ENCODE assay signal across 11 cellular contexts in the genomic region with DNA sequence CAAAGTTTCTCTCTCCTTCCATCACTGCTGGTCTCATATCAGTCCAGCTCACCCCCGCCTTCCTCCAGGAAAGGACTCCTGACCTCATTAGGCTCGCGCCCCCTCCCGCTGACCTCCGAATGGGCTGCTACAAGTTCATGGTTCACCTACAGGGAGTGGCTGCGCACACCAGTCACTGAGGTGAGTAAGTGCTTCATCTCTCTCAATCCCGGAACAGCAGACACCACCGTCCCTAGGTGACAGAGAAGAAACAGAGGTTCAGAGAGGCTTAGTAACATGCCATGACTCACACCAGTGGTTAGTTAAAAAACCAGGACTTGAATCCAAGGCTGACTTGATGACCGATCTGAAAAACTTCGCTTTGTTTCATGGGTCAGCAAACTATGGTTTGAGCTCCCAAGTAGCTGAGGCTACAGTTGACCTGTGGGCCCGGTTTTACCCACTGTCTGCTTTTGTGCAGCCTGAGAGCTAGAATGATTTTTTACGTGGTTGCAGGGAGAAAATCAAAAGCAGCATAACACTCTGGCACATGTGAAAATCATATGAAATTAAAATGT. TPM values are rescaled to one million over a fixed set of nuclear protein-coding genes. Genes with fewer than 3 reads are reported as not detected.
DNase-seq lines count a peak whose midpoint lies in the region; ATAC-seq, FAIRE-seq and TF ChIP-seq lines count a peak whose summit lies in the region.
"Had no signal": no experiment of that assay in that cellular context is flagged by ENCODE, and none has a peak within 500 bp of the region (broad histone marks: within the 10 kb centered on the region; RNA-seq: fewer than 3 reads in every experiment).

No MANE protein-coding gene starts in this region.

- no peak overlapping the region for H2AFZ ChIP-seq in keratinocyte (ENCODE audit: control insufficient read depth, low read length)

- H3K27ac Mint-ChIP-seq in activated T-helper 2 cell treated with anti-CD3 and anti-CD28 coated beads, Interferon-gamma antibody, Interleukin-2, Interleukin-4, amounts not matched to agents 10 μg/mL and 5 μg/mL and 100 μg/mL, durations not matched to agents 14 hours and 24 hours and 36 hours = peak overlapping the region; percentile 89

- peaks cover 22% of the 10 kb centered on the region for H3K4me1 Mint-ChIP-seq in activated T-helper 2 cell treated with anti-CD3 and anti-CD28 coated beads, Interferon-gamma antibody, Interleukin-2, Interleukin-4, amounts not matched to agents 10 μg/mL and 5 μg/mL and 100 μg/mL, durations not matched to agents 14 hours and 24 hours and 36 hours (ENCODE audit: low read depth)

- H3K4me2 ChIP-seq in keratinocyte (ENCODE audit: control insufficient read depth, extremely low read depth, insufficient read depth, low read depth, low read length) = no peak overlapping the region

- no peaks in the 10 kb centered on the region for H3K27me3 Mint-ChIP-seq in activated T-helper 2 cell treated with anti-CD3 and anti-CD28 coated beads, Interferon-gamma antibody, Interleukin-2, Interleukin-4, amounts not matched to agents 10 μg/mL and 5 μg/mL and 100 μg/mL, durations not matched to agents 14 hours and 24 hours and 36 hours (ENCODE audit: low read depth)

- no peaks in the 10 kb centered on the region for H3K27me3 ChIP-seq in keratinocyte (ENCODE audit: control insufficient read depth, extremely low read depth, insufficient read depth, low read length)
- H3K27me3 ChIP-seq: vagina had no signal

- H3K9me3 ChIP-seq in keratinocyte (ENCODE audit: control insufficient read depth, low read depth, low read length) = no peaks in the 10 kb centered on the region
- H3K9me3 ChIP-seq: vagina had no signal

- H3K4me1 ChIP-seq in keratinocyte (ENCODE audit: control insufficient read depth, extremely low read depth, insufficient read depth, low read length) = peaks cover 26% of the 10 kb centered on the region

- dilution Hi-C loops in keratinocyte (cut with MboI; ENCODE audit: extremely low pct_ligation_motif_present, low sequenced_read_pairs) = no loop called here

- peak; percentile 65 for FAIRE-seq in keratinocyte (lab: Jason Lieb, UNC)
- FAIRE-seq in urothelium cell line (lab: Jason Lieb, UNC) = no peak

- no peaks in the 10 kb centered on the region for H3K9me3 Mint-ChIP-seq in activated T-helper 2 cell treated with anti-CD3 and anti-CD28 coated beads, Interferon-gamma antibody, Interleukin-2, Interleukin-4, amounts not matched to agents 10 μg/mL and 5 μg/mL and 100 μg/mL, durations not matched to agents 14 hours and 24 hours and 36 hours

- peak overlapping the region; percentile 19 for H3K27ac ChIP-seq in keratinocyte (ENCODE audit: control insufficient read depth, insufficient read depth, low read length)
- H3K27ac ChIP-seq: vagina had no signal

- H3K4me3 ChIP-seq in keratinocyte (ENCODE audit: control insufficient read depth in 2 of 3, extremely low read depth in 1 of 3, insufficient read depth in 2 of 3, low read depth in 1 of 3, low read length in 3 of 3) = no peak overlapping the region
- H3K4me3 ChIP-seq: vagina had no signal

- no peaks in the 10 kb centered on the region for H3K79me2 ChIP-seq in keratinocyte (ENCODE audit: control insufficient read depth, insufficient read depth, low read length)

- H3K36me3 ChIP-seq in keratinocyte (ENCODE audit: control insufficient read depth in 2 of 2, extremely low read depth in 1 of 2, insufficient read depth in 2 of 2, low read length in 2 of 2) = no peaks in the 10 kb centered on the region
- H3K36me3 ChIP-seq: vagina had no signal

- H3K36me3 Mint-ChIP-seq in activated T-helper 2 cell treated with anti-CD3 and anti-CD28 coated beads, Interferon-gamma antibody, Interleukin-2, Interleukin-4, amounts not matched to agents 10 μg/mL and 5 μg/mL and 100 μg/mL, durations not matched to agents 14 hours and 24 hours and 36 hours (ENCODE audit: low read depth) = no peaks in the 10 kb centered on the region

- no peak for TF ChIP-seq CTCF in keratinocyte (optimal IDR thresholded peaks at IDR 0.05 in 1 of 3, IDR thresholded peaks at IDR 0.05 in 1 of 3, conservative IDR thresholded peaks at IDR 0.05 in 1 of 3; ENCODE audit: extremely low read depth in 1 of 3, insufficient read depth in 2 of 3, low read length in 3 of 3)

- H3K4me3 Mint-ChIP-seq in activated T-helper 2 cell treated with anti-CD3 and anti-CD28 coated beads, Interferon-gamma antibody, Interleukin-2, Interleukin-4, amounts not matched to agents 10 μg/mL and 5 μg/mL and 100 μg/mL, durations not matched to agents 14 hours and 24 hours and 36 hours (ENCODE audit: low read depth) = no peak overlapping the region

- ATAC-seq in GM19023 (IDR thresholded peaks at IDR 0.05; ENCODE audit: unreplicated experiment) = no peak
- no peak for ATAC-seq in HG03045 (IDR thresholded peaks at IDR 0.05; ENCODE audit: unreplicated experiment)

- no peaks in the 10 kb centered on the region for H4K20me1 ChIP-seq in keratinocyte (ENCODE audit: control insufficient read depth, extremely low read depth, insufficient read depth, low read length)

- no peaks in the 10 kb centered on the region for H3K9me1 ChIP-seq in keratinocyte (ENCODE audit: control insufficient read depth, extremely low read depth, insufficient read depth, low read length)

- intact Hi-C loops in activated T-helper 2 cell treated with anti-CD3 and anti-CD28 coated beads, Interferon-gamma antibody, Interleukin-2, Interleukin-4, amounts not matched to agents 10 μg/mL and 5 μg/mL and 100 μg/mL, durations not matched to agents 14 hours and 24 hours and 36 hours (cut with micrococcal nuclease) = loop anchor here (1.0 kb wide), 2 partner anchors 10 to 11 kb away; no protein-coding TSS in a partner anchor

- peak; percentile 68 for DNase-seq in activated naive CD4-positive, alpha-beta T cell treated with Interleukin-2 at 50 U/mL for 16 hours
- DNase-seq in activated naive CD4-positive, alpha-beta T cell (lab: John Stamatoyannopoulos, UW) = no peak
- no peak for DNase-seq in activated T-helper 2 cell treated with anti-CD3 and anti-CD28 coated beads, Interferon-gamma antibody, Interleukin-2, Interleukin-4, amounts not matched to agents 10 μg/mL and 5 μg/mL and 100 μg/mL, durations not matched to agents 14 hours and 24 hours and 36 hours (ENCODE audit: low spot score)
- peak; percentile 93 for DNase-seq in keratinocyte (ENCODE audit: low read depth, low spot score)
- peak; percentile 65 for DNase-seq in urothelium cell line (ENCODE audit: low spot score)
- DNase-seq in GM19240 (ENCODE audit: insufficient read length, low spot score) = no peak
- DNase-seq: AML-193, NCI-H2081 treated with DMSO at 0.1 percent for 48 hours had no signal

- H3K9ac ChIP-seq in keratinocyte (ENCODE audit: control insufficient read depth, extremely low read depth, insufficient read depth, low read length) = no peak overlapping the region

RNA-seq across cellular contexts. Expression of a gene that starts 42.0 kb away (rescaled TPM):
- total RNA-seq in activated T-helper 2 cell treated with anti-CD3 and anti-CD28 coated beads, Interferon-gamma antibody, Interleukin-2, Interleukin-4, amounts not matched to agents 10 μg/mL and 5 μg/mL and 100 μg/mL, durations not matched to agents 14 hours and 24 hours and 36 hours = 114 TPM in 2 replicates
- polyA plus RNA-seq in keratinocyte = 27.1 to 52.4 TPM (median 48.5 TPM) in 3 replicates
- 190 TPM for polyA plus RNA-seq in keratinocyte (2011; ENCODE audit: low read depth)
- 38.1 and 45.1 TPM in 2 replicates for polyA plus RNA-seq in keratinocyte (2011; cell fraction: cytosol; rRNA removed)
- polyA plus RNA-seq in keratinocyte (2011; cell fraction: nucleus; rRNA removed) = 77.7 and 84.9 TPM in 2 replicates
- polyA plus RNA-seq in keratinocyte (2012; ENCODE audit: low replicate concordance) = 151 and 162 TPM in 2 replicates
- polyA minus RNA-seq in keratinocyte = 7.8 to 24.2 TPM (median 16.0 TPM) in 3 replicates
- 89.6 TPM for polyA minus RNA-seq in keratinocyte (2011; cell fraction: cytosol; rRNA and poly(A)+ RNA removed)
- 50.5 and 70.1 TPM in 2 replicates for polyA minus RNA-seq in keratinocyte (2011; cell fraction: nucleus; rRNA and poly(A)+ RNA removed)

Comparison
In these comparisons a context has a peak if more than half of its experiments do, and no peak if none do; other contexts are left out.
1. DNase-seq: peak in activated naive CD4-positive, alpha-beta T cell treated with Interleukin-2 at 50 U/mL for 16 hours (single experiment), keratinocyte (single experiment) and urothelium cell line (single experiment); none in activated naive CD4-positive, alpha-beta T cell (0 of 4), activated T-helper 2 cell treated with anti-CD3 and anti-CD28 coated beads, Interferon-gamma antibody, Interleukin-2, Interleukin-4, amounts not matched to agents 10 μg/mL and 5 μg/mL and 100 μg/mL, durations not matched to agents 14 hours and 24 hours and 36 hours (single experiment) and GM19240 (single experiment).